In the genomic region with DNA sequence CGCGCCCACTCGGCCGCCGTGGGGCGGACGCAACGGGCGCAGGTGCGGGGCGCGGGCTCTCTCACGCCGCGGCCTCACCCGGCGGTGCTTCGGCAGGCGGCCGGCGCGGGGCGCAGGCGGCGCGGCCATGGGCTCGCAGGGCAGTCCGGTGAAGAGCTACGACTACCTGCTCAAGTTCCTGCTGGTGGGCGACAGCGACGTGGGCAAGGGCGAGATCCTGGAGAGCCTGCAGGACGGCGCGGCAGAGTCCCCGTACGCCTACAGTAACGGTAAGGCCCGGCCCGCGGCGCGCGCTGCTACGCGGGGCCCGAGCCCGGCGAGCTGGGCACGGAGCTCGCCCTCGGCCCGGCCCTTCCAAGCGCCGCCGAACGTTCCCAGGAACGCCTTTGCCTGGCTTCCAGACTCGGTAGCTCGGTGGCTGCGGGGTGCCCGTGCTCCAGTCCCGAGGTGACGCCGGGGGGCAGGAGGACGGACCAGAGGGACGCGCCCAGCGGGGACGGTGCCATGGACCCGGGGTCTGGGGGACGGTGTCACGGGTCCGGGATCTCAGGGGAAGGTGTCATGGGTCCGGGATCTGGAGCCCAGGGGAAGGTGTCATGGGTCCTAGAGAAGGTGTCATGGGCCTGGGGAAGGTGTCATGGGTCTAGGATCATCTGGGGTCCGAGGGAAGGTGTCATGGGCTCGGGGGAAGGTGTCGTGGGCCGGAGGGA, we compare ENCODE assay signal across 8 cellular contexts. TPM values are rescaled to one million over a fixed set of nuclear protein-coding genes. Genes with fewer than 3 reads are reported as not detected.
DNase-seq lines count a peak whose midpoint lies in the region; ATAC-seq and TF ChIP-seq lines count a peak whose summit lies in the region.

No MANE protein-coding gene starts in this region.

- WGBS in lower leg skin, 2 donors, result 1 to 13% methylated on average over 11 to 75 of the region's 80 CpGs
- WGBS in transverse colon (ENCODE audit: low coverage in 1 of 2), 2 donors, result 2% methylated on average over 60 of the region's 80 CpGs; no CpG with 5 or more reads in 1 of the 2 donors

- DNase-seq in D341Med (ENCODE audit: low spot score), result peak; percentile 57
- peak; percentile 41 for DNase-seq in astrocyte of the spinal cord (ENCODE audit: low read depth, low spot score)
- DNase-seq in lower leg skin (ENCODE audit: low spot score in 2 of 2), result peak in 1 of 2 donors; percentile 92
- no peak for DNase-seq in transverse colon
- no peak for DNase-seq in C1 segment of cervical spinal cord (lab: John Stamatoyannopoulos, UW)

- in situ Hi-C loops in astrocyte of the spinal cord (cut with HindIII; ENCODE audit: low sequenced_read_pairs), result no loop called here
- in situ Hi-C loops in transverse colon (cut with MboI; ENCODE audit: low pct_ligation_motif_present in 1 of 4, low pct_unique_long_range_greater_than_20kb in 1 of 4, low sequenced_read_pairs in 3 of 4), result no loop called here

- H3K4me1 ChIP-seq in transverse colon, result peaks cover 30 to 63% (median 52%) of the 10 kb centered on the region in 4 donors

- H3K9me3 ChIP-seq in transverse colon, result no peaks in the 10 kb centered on the region

- peak overlapping the region; percentile 81 for H3K4me3 ChIP-seq in astrocyte of the spinal cord (ENCODE audit: low read depth, low read length)
- H3K4me3 ChIP-seq in lower leg skin (ENCODE audit: low read depth, poor library complexity, severe bottlenecking), result peak overlapping the region; percentile 80
- peak overlapping the region; percentile 79 to 97 (median 92) for H3K4me3 ChIP-seq in transverse colon

- no peaks in the 10 kb centered on the region for H3K36me3 ChIP-seq in transverse colon

- no peak for TF ChIP-seq EP300 in transverse colon (IDR thresholded peaks at IDR 0.05; ENCODE audit: low read depth)

- no peaks in the 10 kb centered on the region for H3K27me3 ChIP-seq in transverse colon

- ATAC-seq in HG03097 (IDR thresholded peaks at IDR 0.05; ENCODE audit: low FRiP score, unreplicated experiment), result peak; percentile 1
- no peak for ATAC-seq in GM18873 (IDR thresholded peaks at IDR 0.05; ENCODE audit: low FRiP score, unreplicated experiment)
- no peak for ATAC-seq in HG03175 (IDR thresholded peaks at IDR 0.05; ENCODE audit: unreplicated experiment)

- peak overlapping the region; percentile 92 to 93 (median 92) for H3K27ac ChIP-seq in transverse colon

- TF ChIP-seq POLR2A in lower leg skin (IDR thresholded peaks at IDR 0.05) (no peak), transverse colon (IDR thresholded peaks at IDR 0.05) (peak; percentile 45)

- intact Hi-C loops in lower leg skin (cut with DNase I; ENCODE audit: low total_unique reads), result no loop called here
- intact Hi-C loops in transverse colon (cut with DNase I; ENCODE audit: low total_unique reads), result no loop called here

- no peak for TF ChIP-seq CTCF in astrocyte of the spinal cord (IDR thresholded peaks at IDR 0.05; ENCODE audit: low read depth, low read length)
- no peak for TF ChIP-seq CTCF in lower leg skin (IDR thresholded peaks at IDR 0.05)
- peak in 1 of 5 experiments; percentile 13 for TF ChIP-seq CTCF in transverse colon (IDR thresholded peaks at IDR 0.05)

RNA-seq across cellular contexts. Expression of gene RAB40C, which starts 0.5 kb away (rescaled TPM):
- total RNA-seq in lower leg skin (100 to 1,000 TPM; 103 to 161 (median 122) TPM), transverse colon (100 to 1,000 TPM in 2 of 4 donors, 10 to 100 TPM in 2; 54.8 to 111 (median 83.5) TPM)

RNA-seq across cellular contexts. Expression of gene PIGQ, which starts 20.6 kb away (rescaled TPM):
- total RNA-seq in lower leg skin (10 to 100 TPM; 33.2 to 46.1 (median 43.5) TPM), transverse colon (100 to 1,000 TPM in 1 of 4 donors, 10 to 100 TPM in 3; 37.4 to 115 (median 56.0) TPM)

RNA-seq across cellular contexts. Expression of gene NHLRC4, which starts 23.5 kb away (rescaled TPM):
- total RNA-seq in lower leg skin, result 1 to 10 TPM in 1 of 4 donors, under 1 TPM in 3; 0.49 to 1.0 (median 0.57) TPM
- under 1 TPM in 3 of 4 donors, not detected in 1; 0.55 to 0.75 (median 0.64) TPM for total RNA-seq in transverse colon

RNA-seq across cellular contexts. Expression of gene PRR35, which starts 30.1 kb away (rescaled TPM):
- not detected for total RNA-seq in lower leg skin
- total RNA-seq in transverse colon, result not detected

RNA-seq across cellular contexts. Expression of gene WFIKKN1, which starts 40.5 kb away (rescaled TPM):
- total RNA-seq in lower leg skin (1 to 10 TPM; 1.3 to 5.0 (median 2.8) TPM), transverse colon (10 to 100 TPM in 1 of 4 donors, 1 to 10 TPM in 3; 2.3 to 13.1 (median 4.2) TPM)

Comparison
In these comparisons a context has a peak if more than half of its experiments do, and no peak if none do; other contexts are left out.
1. DNase-seq: peak in D341Med (single experiment) and astrocyte of the spinal cord (single experiment); none in transverse colon (single experiment) and C1 segment of cervical spinal cord (0 of 14).
2. Peak in every context shown above with its lines, with median percentiles within 50 percentile points of each other: H3K4me3 ChIP-seq.